ENCODE assay signal across 9 cellular contexts in the genomic region with DNA sequence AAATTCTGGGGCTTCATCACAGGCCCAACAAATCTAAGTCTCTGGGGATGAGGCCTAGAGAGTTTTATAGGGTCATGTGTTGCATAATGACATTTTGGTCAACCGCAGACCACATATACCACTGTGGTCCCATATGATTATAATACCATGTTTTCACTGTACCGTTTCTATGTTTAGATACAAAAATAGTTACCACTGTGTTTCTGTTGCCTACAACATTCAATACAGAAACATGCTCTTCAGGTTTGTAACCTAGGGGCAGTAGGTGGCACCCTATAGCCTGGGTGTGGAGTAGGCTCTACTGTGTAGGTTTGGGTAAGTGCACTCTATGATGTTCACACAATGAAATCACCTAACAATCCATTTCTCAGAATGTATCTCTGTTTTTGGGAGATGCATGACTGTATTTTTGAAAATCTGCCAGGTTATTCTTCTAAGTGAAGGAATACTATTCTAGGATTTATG.
DNase-seq lines count a peak whose midpoint lies in the region; ATAC-seq and TF ChIP-seq lines count a peak whose summit lies in the region.
"Had no signal": no experiment of that assay in that cellular context is flagged by ENCODE, and none has a peak within 500 bp of the region (broad histone marks: within the 10 kb centered on the region; RNA-seq: fewer than 3 reads in every experiment).

No MANE protein-coding gene starts in this region.

- no peaks in the 10 kb centered on the region for H3K36me3 Mint-ChIP-seq in CD8-positive, alpha-beta T cell
- no peaks in the 10 kb centered on the region for H3K36me3 Mint-ChIP-seq in GM23338 (ENCODE audit: low read depth)
- H3K36me3 Mint-ChIP-seq: naive thymus-derived CD8-positive, alpha-beta T cell had no signal

- no peaks in the 10 kb centered on the region for H3K9me3 Mint-ChIP-seq in CD8-positive, alpha-beta T cell
- H3K9me3 Mint-ChIP-seq in GM23338, result no peaks in the 10 kb centered on the region

- no peaks in the 10 kb centered on the region for H3K27me3 ChIP-seq in CD8-positive, alpha-beta T cell (ENCODE audit: insufficient read depth, low read length)
- H3K27me3 ChIP-seq in GM23338 (ENCODE audit: insufficient read depth) (no peaks in the 10 kb centered on the region), ovary (no peaks in the 10 kb centered on the region)

- no peaks in the 10 kb centered on the region for H3K79me2 ChIP-seq in GM23338 (replicated peaks; ENCODE audit: insufficient read depth)
- no peaks in the 10 kb centered on the region for H3K79me2 ChIP-seq in OCI-LY7 (ENCODE audit: insufficient read depth, low read depth, low read length)

- H3K36me3 ChIP-seq in CD8-positive, alpha-beta T cell (ENCODE audit: insufficient read depth, low read length), result no peaks in the 10 kb centered on the region
- H3K36me3 ChIP-seq in GM23338 (ENCODE audit: insufficient read depth) (no peaks in the 10 kb centered on the region), OCI-LY7 (ENCODE audit: insufficient read depth, low read length) (no peaks in the 10 kb centered on the region), ovary (no peaks in the 10 kb centered on the region)

- no peak overlapping the region for H2AFZ ChIP-seq in GM23338
- no peak overlapping the region for H2AFZ ChIP-seq in OCI-LY7 (ENCODE audit: low read length)

- H4K20me1 ChIP-seq in GM23338 (replicated peaks; ENCODE audit: insufficient read depth) (no peaks in the 10 kb centered on the region), OCI-LY7 (ENCODE audit: insufficient read depth, low read length) (no peaks in the 10 kb centered on the region)

- no peak overlapping the region for H3K4me3 ChIP-seq in CD8-positive, alpha-beta T cell (ENCODE audit: low read depth, low read length)
- H3K4me3 ChIP-seq in GM23338 (no peak overlapping the region), OCI-LY7 (ENCODE audit: low read depth, low read length, poor library complexity, severe bottlenecking) (no peak overlapping the region), ovary (no peak overlapping the region)

- H3K4me3 Mint-ChIP-seq in CD8-positive, alpha-beta T cell, result no peak overlapping the region
- H3K4me3 Mint-ChIP-seq in GM23338, result no peak overlapping the region
- H3K4me3 Mint-ChIP-seq: naive thymus-derived CD8-positive, alpha-beta T cell had no signal

- no TSS peak for BruUV-seq in OCI-LY7 (replicated peaks; lab: Mats Ljungman, UMichigan)

- H3K4me1 Mint-ChIP-seq in CD8-positive, alpha-beta T cell (ENCODE audit: low read depth), result peaks cover 6% of the 10 kb centered on the region
- H3K4me1 Mint-ChIP-seq in GM23338, result peaks cover 57% of the 10 kb centered on the region
- H3K4me1 Mint-ChIP-seq: naive thymus-derived CD8-positive, alpha-beta T cell had no signal

- ATAC-seq in CD8-positive, alpha-beta T cell, result peak; percentile 42
- ATAC-seq in GM23338, result peak; percentile 85
- no peak for ATAC-seq in GM19328 (IDR thresholded peaks at IDR 0.05; ENCODE audit: unreplicated experiment)
- ATAC-seq in GM19351 (IDR thresholded peaks at IDR 0.05; ENCODE audit: unreplicated experiment), result no peak

- peaks cover 4% of the 10 kb centered on the region; the same call in 1 of the 2 replicates for H3K9me2 ChIP-seq in GM23338 (ENCODE audit: insufficient read depth)
- H3K9me2 ChIP-seq in OCI-LY7 (ENCODE audit: insufficient read depth, low read length), result no peaks in the 10 kb centered on the region

- no peak for DNase-seq in CD8-positive, alpha-beta T cell
- DNase-seq in GM23338 (ENCODE audit: low spot score) (peak; percentile 10), OCI-LY7 (ENCODE audit: low spot score) (no peak), foreskin melanocyte (peak; percentile 72), ovary (no peak), NCI-H526 treated with DMSO at 0.1 percent for 48 hours (lab: John Stamatoyannopoulos, UW) (no peak)

- H3K4me2 ChIP-seq in GM23338, result no peak overlapping the region
- H3K4me2 ChIP-seq in OCI-LY7 (ENCODE audit: low read length), result no peak overlapping the region

- H3K27me3 Mint-ChIP-seq in CD8-positive, alpha-beta T cell (ENCODE audit: low read depth), result no peaks in the 10 kb centered on the region
- H3K27me3 Mint-ChIP-seq in GM23338 (ENCODE audit: insufficient read depth, low read depth, poor library complexity), result no peaks in the 10 kb centered on the region
- H3K27me3 Mint-ChIP-seq: naive thymus-derived CD8-positive, alpha-beta T cell had no signal

- TF ChIP-seq CTCF in CD8-positive, alpha-beta T cell (IDR thresholded peaks at IDR 0.05), result no peak
- TF ChIP-seq CTCF in GM23338 (conservative IDR thresholded peaks at IDR 0.05; ENCODE audit: low read depth in 2 of 2) (peak; percentile 32 to 71), OCI-LY7 (conservative IDR thresholded peaks at IDR 0.05; ENCODE audit: low read length) (0 out of 2 replicates have a peak, but pooled peaks have one; percentile 29), ovary (IDR thresholded peaks at IDR 0.05) (no peak)

- H3K4me1 ChIP-seq in CD8-positive, alpha-beta T cell (ENCODE audit: insufficient read depth, low read length), result no peaks in the 10 kb centered on the region
- H3K4me1 ChIP-seq in GM23338 (ENCODE audit: insufficient read depth) (peaks cover 28% of the 10 kb centered on the region), OCI-LY7 (ENCODE audit: insufficient read depth, low read length, poor library complexity, severe bottlenecking) (no peaks in the 10 kb centered on the region), ovary (ENCODE audit: insufficient read depth) (peaks cover 2% of the 10 kb centered on the region)

- TF ChIP-seq POLR2A in ovary (IDR thresholded peaks at IDR 0.05), result no peak

- intact Hi-C loops in CD8-positive, alpha-beta T cell (cut with DNase I, micrococcal nuclease), result no loop called here
- intact Hi-C loops in OCI-LY7 (cut with micrococcal nuclease; ENCODE audit: unreplicated experiment), result no loop called here
- intact Hi-C loops in ovary (cut with DNase I), result no loop called here

- no peaks in the 10 kb centered on the region for H3K9me3 ChIP-seq in CD8-positive, alpha-beta T cell (ENCODE audit: low read length)
- no peaks in the 10 kb centered on the region for H3K9me3 ChIP-seq in OCI-LY7 (ENCODE audit: low read length)
- H3K9me3 ChIP-seq in ovary, result no peaks in the 10 kb centered on the region

- POLR2A ChIA-PET in CD8-positive, alpha-beta T cell (lab: Charles Lee), result no interaction called here
- POLR2A ChIA-PET in OCI-LY7 (lab: Charles Lee), result interaction anchor here (0.5 kb wide), 1 partner anchor 872 kb away, joined by 3 read pairs; no protein-coding TSS in a partner anchor

- H3K27ac Mint-ChIP-seq in CD8-positive, alpha-beta T cell, result no peak overlapping the region
- peak overlapping the region; percentile 93; the same call in 1 of the 2 replicates for H3K27ac Mint-ChIP-seq in GM23338

- TF ChIP-seq EP300 in ovary (IDR thresholded peaks at IDR 0.05), result no peak

- no peaks in the 10 kb centered on the region for H3F3A ChIP-seq in GM23338 (replicated peaks; ENCODE audit: low read depth)

- WGBS in ovary, 3 donors, result 57 to 86% (median 70%) methylated on average over 2 of the region's 2 CpGs

- no peak overlapping the region for H3K27ac ChIP-seq in CD8-positive, alpha-beta T cell (ENCODE audit: low read depth, low read length)
- H3K27ac ChIP-seq in GM23338 (ENCODE audit: low read depth) (no peak overlapping the region), OCI-LY7 (ENCODE audit: low read depth, low read length, poor library complexity, severe bottlenecking) (no peak overlapping the region), ovary (no peak overlapping the region)

- CTCF ChIA-PET in CD8-positive, alpha-beta T cell (lab: Charles Lee), result no interaction called here
- CTCF ChIA-PET in OCI-LY7 (lab: Charles Lee; ENCODE audit: unreplicated experiment), result no interaction called here

TF ChIP-seq in GM23338, 12 proteins besides CTCF, POLR2A, EP300 and RAD21 (continues in another document):
- TF ChIP-seq NANOG (IDR thresholded peaks at IDR 0.05; ENCODE audit: borderline replicate concordance), result no peak

Comparison
In these comparisons a context has a peak if more than half of its experiments do, and no peak if none do; other contexts are left out.
1. ATAC-seq: peak in CD8-positive, alpha-beta T cell (single experiment) and GM23338 (single experiment); none in GM19328 (single experiment) and GM19351 (single experiment).
2. DNase-seq: peak in GM23338 (single experiment) and foreskin melanocyte (single experiment); none in CD8-positive, alpha-beta T cell (0 of 7), OCI-LY7 (single experiment), ovary (0 of 5) and NCI-H526 treated with DMSO at 0.1 percent for 48 hours (single experiment).
3. CTCF ChIP-seq: peak in GM23338 (2 of 2) and OCI-LY7 (single experiment); none in CD8-positive, alpha-beta T cell (single experiment) and ovary (0 of 3).